ENCODE assay signal across 1 cellular context in the genomic region with DNA sequence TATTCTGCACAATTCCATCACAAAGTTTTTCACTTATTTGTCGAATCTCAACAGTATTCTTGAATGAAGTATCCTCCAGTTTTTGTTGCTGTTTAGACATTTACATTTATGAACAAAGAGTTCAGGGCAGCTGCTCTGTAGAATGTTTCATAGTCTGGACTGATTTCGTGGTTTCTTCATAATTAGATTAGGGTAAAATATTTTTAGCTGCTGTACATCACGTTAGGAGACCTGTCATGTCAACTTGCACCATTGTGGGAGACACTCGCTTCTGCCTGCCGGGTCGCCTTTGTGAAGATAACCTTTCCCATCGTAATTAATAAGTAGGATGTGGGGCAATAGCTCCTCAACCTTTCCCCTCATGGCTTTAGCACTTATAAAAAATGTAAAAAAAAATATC.
TF ChIP-seq lines count a peak whose summit lies in the region.

No MANE protein-coding gene starts in this region.

TF ChIP-seq in SK-N-SH treated with all-trans-retinoic acid at 6 μM for 48 hours, 23 proteins besides CTCF, POLR2A, EP300 and RAD21 (continued from another document):
- TF ChIP-seq PPARA (CRISPR knock-in tag; IDR thresholded peaks at IDR 0.05; ENCODE audit: borderline replicate concordance) (no peak), ZNF565 (CRISPR knock-in tag; conservative IDR thresholded peaks at IDR 0.05; ENCODE audit: low read depth) (no peak)
- TF ChIP-seq, protein P1, sequence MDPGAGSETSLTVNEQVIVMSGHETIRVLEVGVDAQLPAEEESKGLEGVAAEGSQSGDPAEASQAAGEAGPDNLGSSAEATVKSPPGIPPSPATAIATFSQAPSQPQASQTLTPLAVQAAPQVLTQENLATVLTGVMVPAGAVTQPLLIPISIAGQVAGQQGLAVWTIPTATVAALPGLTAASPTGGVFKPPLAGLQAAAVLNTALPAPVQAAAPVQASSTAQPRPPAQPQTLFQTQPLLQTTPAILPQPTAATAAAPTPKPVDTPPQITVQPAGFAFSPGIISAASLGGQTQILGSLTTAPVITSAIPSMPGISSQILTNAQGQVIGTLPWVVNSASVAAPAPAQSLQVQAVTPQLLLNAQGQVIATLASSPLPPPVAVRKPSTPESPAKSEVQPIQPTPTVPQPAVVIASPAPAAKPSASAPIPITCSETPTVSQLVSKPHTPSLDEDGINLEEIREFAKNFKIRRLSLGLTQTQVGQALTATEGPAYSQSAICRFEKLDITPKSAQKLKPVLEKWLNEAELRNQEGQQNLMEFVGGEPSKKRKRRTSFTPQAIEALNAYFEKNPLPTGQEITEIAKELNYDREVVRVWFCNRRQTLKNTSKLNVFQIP (CRISPR knock-in tag; IDR thresholded peaks at IDR 0.05; ENCODE audit: borderline replicate concordance, low read depth): peak; percentile 67; the same call in 1 of the 2 replicates
